ENCODE assay signal across 1 cellular context in genomic region chr1:173204693-173205092, GRCh38.
TF ChIP-seq lines count a peak whose summit lies in the region.

No MANE protein-coding gene starts in this region.

TF ChIP-seq in GM12878, 131 proteins besides CTCF, POLR2A, EP300 and RAD21:
- 0 out of 2 replicates have a peak, but pooled peaks have one; percentile 19 for TF ChIP-seq MLLT1 (IDR thresholded peaks at IDR 0.05)
- no peak for TF ChIP-seq FOXK2 (IDR thresholded peaks at IDR 0.05)
